ENCODE assay signal across 1 cellular context in the genomic region with DNA sequence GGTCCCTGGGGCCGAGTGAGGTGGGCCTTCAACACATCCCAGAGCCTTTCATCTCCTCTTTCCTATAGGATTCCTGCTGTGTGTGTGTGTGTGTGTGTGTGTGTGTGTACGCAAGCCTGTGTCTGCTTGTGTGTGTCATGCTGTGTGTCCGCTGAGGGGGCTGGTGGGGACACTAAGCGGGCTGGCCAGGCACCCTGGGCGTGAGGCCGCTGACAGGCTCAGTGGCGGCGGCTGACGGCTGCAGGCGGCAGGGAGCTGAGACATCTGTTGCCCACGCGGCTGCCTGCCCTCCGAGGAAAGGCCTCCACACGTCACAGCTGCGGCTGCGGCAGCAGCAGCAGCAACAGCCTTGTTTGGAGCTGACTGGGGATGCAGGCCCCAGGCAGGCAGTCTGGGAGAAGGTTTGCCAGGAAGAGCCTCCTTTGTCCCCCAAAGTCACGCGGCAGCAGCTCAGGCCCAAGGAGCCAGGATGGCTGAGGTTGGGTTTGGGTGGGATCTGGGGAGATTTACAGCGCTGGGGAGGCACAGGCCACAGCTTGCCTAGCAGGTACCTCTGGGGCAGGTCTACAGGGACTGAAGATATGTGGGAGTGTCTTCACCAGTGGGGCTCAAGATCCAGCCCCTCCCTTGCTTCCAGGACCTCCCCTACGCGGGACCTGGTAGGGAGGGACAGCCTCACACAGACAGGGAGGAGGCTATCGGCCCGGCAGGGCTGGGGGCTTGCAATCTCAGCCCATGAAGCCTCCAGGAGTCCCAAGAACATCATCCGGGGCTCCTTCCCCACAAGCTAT.
TF ChIP-seq lines count a peak whose summit lies in the region.

No MANE protein-coding gene starts in this region.

TF ChIP-seq in HepG2, 621 proteins besides CTCF, POLR2A, EP300 and RAD21:
- TF ChIP-seq, protein P1, sequence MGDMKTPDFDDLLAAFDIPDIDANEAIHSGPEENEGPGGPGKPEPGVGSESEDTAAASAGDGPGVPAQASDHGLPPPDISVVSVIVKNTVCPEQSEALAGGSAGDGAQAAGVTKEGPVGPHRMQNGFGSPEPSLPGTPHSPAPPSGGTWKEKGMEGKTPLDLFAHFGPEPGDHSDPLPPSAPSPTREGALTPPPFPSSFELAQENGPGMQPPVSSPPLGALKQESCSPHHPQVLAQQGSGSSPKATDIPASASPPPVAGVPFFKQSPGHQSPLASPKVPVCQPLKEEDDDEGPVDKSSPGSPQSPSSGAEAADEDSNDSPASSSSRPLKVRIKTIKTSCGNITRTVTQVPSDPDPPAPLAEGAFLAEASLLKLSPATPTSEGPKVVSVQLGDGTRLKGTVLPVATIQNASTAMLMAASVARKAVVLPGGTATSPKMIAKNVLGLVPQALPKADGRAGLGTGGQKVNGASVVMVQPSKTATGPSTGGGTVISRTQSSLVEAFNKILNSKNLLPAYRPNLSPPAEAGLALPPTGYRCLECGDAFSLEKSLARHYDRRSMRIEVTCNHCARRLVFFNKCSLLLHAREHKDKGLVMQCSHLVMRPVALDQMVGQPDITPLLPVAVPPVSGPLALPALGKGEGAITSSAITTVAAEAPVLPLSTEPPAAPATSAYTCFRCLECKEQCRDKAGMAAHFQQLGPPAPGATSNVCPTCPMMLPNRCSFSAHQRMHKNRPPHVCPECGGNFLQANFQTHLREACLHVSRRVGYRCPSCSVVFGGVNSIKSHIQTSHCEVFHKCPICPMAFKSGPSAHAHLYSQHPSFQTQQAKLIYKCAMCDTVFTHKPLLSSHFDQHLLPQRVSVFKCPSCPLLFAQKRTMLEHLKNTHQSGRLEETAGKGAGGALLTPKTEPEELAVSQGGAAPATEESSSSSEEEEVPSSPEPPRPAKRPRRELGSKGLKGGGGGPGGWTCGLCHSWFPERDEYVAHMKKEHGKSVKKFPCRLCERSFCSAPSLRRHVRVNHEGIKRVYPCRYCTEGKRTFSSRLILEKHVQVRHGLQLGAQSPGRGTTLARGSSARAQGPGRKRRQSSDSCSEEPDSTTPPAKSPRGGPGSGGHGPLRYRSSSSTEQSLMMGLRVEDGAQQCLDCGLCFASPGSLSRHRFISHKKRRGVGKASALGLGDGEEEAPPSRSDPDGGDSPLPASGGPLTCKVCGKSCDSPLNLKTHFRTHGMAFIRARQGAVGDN (CRISPR knock-in tag; IDR thresholded peaks at IDR 0.05) = peak; percentile 41
- TF ChIP-seq ZNF674 (CRISPR knock-in tag; IDR thresholded peaks at IDR 0.05; ENCODE audit: low read depth) (no peak), ZNF17 (CRISPR knock-in tag; IDR thresholded peaks at IDR 0.05) (no peak), ZBTB38 (CRISPR knock-in tag; IDR thresholded peaks at IDR 0.05) (peak; percentile 74; the same call in 1 of the 2 replicates), ZNF768 (CRISPR knock-in tag; IDR thresholded peaks at IDR 0.05) (peak; percentile 55; the same call in 1 of the 2 replicates)
- TF ChIP-seq, protein P2, sequence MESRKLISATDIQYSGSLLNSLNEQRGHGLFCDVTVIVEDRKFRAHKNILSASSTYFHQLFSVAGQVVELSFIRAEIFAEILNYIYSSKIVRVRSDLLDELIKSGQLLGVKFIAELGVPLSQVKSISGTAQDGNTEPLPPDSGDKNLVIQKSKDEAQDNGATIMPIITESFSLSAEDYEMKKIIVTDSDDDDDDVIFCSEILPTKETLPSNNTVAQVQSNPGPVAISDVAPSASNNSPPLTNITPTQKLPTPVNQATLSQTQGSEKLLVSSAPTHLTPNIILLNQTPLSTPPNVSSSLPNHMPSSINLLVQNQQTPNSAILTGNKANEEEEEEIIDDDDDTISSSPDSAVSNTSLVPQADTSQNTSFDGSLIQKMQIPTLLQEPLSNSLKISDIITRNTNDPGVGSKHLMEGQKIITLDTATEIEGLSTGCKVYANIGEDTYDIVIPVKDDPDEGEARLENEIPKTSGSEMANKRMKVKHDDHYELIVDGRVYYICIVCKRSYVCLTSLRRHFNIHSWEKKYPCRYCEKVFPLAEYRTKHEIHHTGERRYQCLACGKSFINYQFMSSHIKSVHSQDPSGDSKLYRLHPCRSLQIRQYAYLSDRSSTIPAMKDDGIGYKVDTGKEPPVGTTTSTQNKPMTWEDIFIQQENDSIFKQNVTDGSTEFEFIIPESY (CRISPR knock-in tag; IDR thresholded peaks at IDR 0.05) = peak; percentile 98
TF ChIP-seq in HepG2: peak in this region for 4.
